ENCODE assay signal across 12 cellular contexts in genomic region chr14:39474416-39474911, GRCh38. TPM values are rescaled to one million over a fixed set of nuclear protein-coding genes. Genes with fewer than 3 reads are reported as not detected.
A peak's percentile ranks its signal among the peaks of the same experiment; 100 is the strongest.
DNase-seq lines count a peak whose midpoint lies in the region; ATAC-seq and TF ChIP-seq lines count a peak whose summit lies in the region.
"Had no signal": no experiment of that assay in that cellular context is flagged by ENCODE, and none has a peak within 500 bp of the region (broad histone marks: within the 10 kb centered on the region; RNA-seq: fewer than 3 reads in every experiment).

No MANE protein-coding gene starts in this region.

- peak; percentile 15 for DNase-seq in activated CD4-positive, alpha-beta memory T cell treated with anti-CD3 and anti-CD28 coated beads for 36 hours
- DNase-seq in activated CD4-positive, alpha-beta memory T cell treated with anti-CD3 and anti-CD28 coated beads, Interleukin-2, amount 10 ng/mL, durations not matched to agents 7 days and 5 days: no peak
- DNase-seq in neural crest cell (ENCODE audit: low read depth, low spot score) (no peak), SW 1271 (lab: John Stamatoyannopoulos, UW) (no peak), EL (no peak), trophoblast cell (no peak)
- DNase-seq: PC-9; stimulated activated CD4-positive, alpha-beta T cell treated with anti-CD3 and anti-CD28 coated beads, Interleukin-4, amount 100 ng/mL, for 24 hours had no signal

- H3K9me3 ChIP-seq in trophoblast cell (ENCODE audit: insufficient read depth, low read depth, low read length): peaks cover 2% of the 10 kb centered on the region
- H3K9me3 ChIP-seq: A549 had no signal

- H3K9ac ChIP-seq in trophoblast cell (ENCODE audit: low read length): no peak overlapping the region
- H3K9ac ChIP-seq: neural progenitor cell had no signal

- H3K18ac ChIP-seq in trophoblast cell (ENCODE audit: low read length): no peak overlapping the region

- no peak overlapping the region for H2AK5ac ChIP-seq in trophoblast cell (ENCODE audit: low read length)

- no peak overlapping the region for H3K4ac ChIP-seq in trophoblast cell (ENCODE audit: low read depth, low read length)

- intact Hi-C loops in activated CD4-positive, alpha-beta memory T cell treated with anti-CD3 and anti-CD28 coated beads for 36 hours (cut with micrococcal nuclease): no loop called here

- H2BK120ac ChIP-seq in trophoblast cell (ENCODE audit: insufficient read depth, low read length, poor library complexity): no peak overlapping the region

- no peak overlapping the region for H3K23ac ChIP-seq in trophoblast cell (ENCODE audit: low read length)

- H3K4me3 Mint-ChIP-seq in activated CD4-positive, alpha-beta memory T cell treated with anti-CD3 and anti-CD28 coated beads for 36 hours: no peak overlapping the region
- H3K4me3 Mint-ChIP-seq in activated CD4-positive, alpha-beta memory T cell treated with anti-CD3 and anti-CD28 coated beads, Interleukin-2, amount 10 ng/mL, durations not matched to agents 7 days and 5 days: no peak overlapping the region
- no peak overlapping the region for H3K4me3 Mint-ChIP-seq in neural crest cell
- H3K4me3 Mint-ChIP-seq: neural progenitor cell had no signal

- no peak overlapping the region for H4K91ac ChIP-seq in trophoblast cell (ENCODE audit: low read depth, low read length)

- no peak overlapping the region for H4K12ac ChIP-seq in trophoblast cell (ENCODE audit: low read depth, low read length)

- H4K8ac ChIP-seq in trophoblast cell (ENCODE audit: low read depth, low read length): no peak overlapping the region

- H3K36me3 Mint-ChIP-seq in activated CD4-positive, alpha-beta memory T cell treated with anti-CD3 and anti-CD28 coated beads for 36 hours: no peaks in the 10 kb centered on the region
- no peaks in the 10 kb centered on the region for H3K36me3 Mint-ChIP-seq in activated CD4-positive, alpha-beta memory T cell treated with anti-CD3 and anti-CD28 coated beads, Interleukin-2, amount 10 ng/mL, durations not matched to agents 7 days and 5 days (ENCODE audit: low read depth)
- peaks cover 10% of the 10 kb centered on the region for H3K36me3 Mint-ChIP-seq in neural crest cell (ENCODE audit: low read depth)

- ATAC-seq in GM21723 (IDR thresholded peaks at IDR 0.05; ENCODE audit: unreplicated experiment) (peak; percentile 88), HG03196 (IDR thresholded peaks at IDR 0.05; ENCODE audit: unreplicated experiment) (peak; percentile 91)
- ATAC-seq: A549 had no signal

- no peaks in the 10 kb centered on the region for H3K4me1 ChIP-seq in trophoblast cell (ENCODE audit: control insufficient read depth in 1 of 2, insufficient read depth in 2 of 2, low read length in 2 of 2)
- H3K4me1 ChIP-seq: A549, neural progenitor cell had no signal

- H3K36me3 ChIP-seq in trophoblast cell (ENCODE audit: control insufficient read depth in 1 of 2, insufficient read depth in 2 of 2, low read length in 2 of 2): no peaks in the 10 kb centered on the region
- H3K36me3 ChIP-seq: neural progenitor cell had no signal

- H3K27me3 Mint-ChIP-seq in activated CD4-positive, alpha-beta memory T cell treated with anti-CD3 and anti-CD28 coated beads for 36 hours: no peaks in the 10 kb centered on the region
- H3K27me3 Mint-ChIP-seq in activated CD4-positive, alpha-beta memory T cell treated with anti-CD3 and anti-CD28 coated beads, Interleukin-2, amount 10 ng/mL, durations not matched to agents 7 days and 5 days: no peaks in the 10 kb centered on the region
- no peaks in the 10 kb centered on the region for H3K27me3 Mint-ChIP-seq in neural crest cell (ENCODE audit: low read depth)

- H3K27me3 ChIP-seq in trophoblast cell (ENCODE audit: insufficient read depth, low read length): no peaks in the 10 kb centered on the region
- H3K27me3 ChIP-seq: neural progenitor cell had no signal

- no peak overlapping the region for H2AFZ ChIP-seq in trophoblast cell (ENCODE audit: insufficient read depth, low read length, poor library complexity)
- H2AFZ ChIP-seq: neural progenitor cell, PC-9 had no signal

- no peaks in the 10 kb centered on the region for H3K79me2 ChIP-seq in trophoblast cell (ENCODE audit: control insufficient read depth, insufficient read depth, low read length, poor library complexity)

- WGBS in trophoblast cell (ENCODE audit: extremely low coverage, insufficient coverage, insufficient read length): no CpG with 5 or more reads among the region's 1 CpG

- H3K14ac ChIP-seq in trophoblast cell (ENCODE audit: low read length): no peak overlapping the region

- no peak overlapping the region for H3K4me3 ChIP-seq in trophoblast cell (ENCODE audit: low read depth, low read length)
- H3K4me3 ChIP-seq: A549, neural progenitor cell, PC-9 had no signal

- no peak overlapping the region for H3K27ac Mint-ChIP-seq in activated CD4-positive, alpha-beta memory T cell treated with anti-CD3 and anti-CD28 coated beads for 36 hours
- H3K27ac Mint-ChIP-seq in activated CD4-positive, alpha-beta memory T cell treated with anti-CD3 and anti-CD28 coated beads, Interleukin-2, amount 10 ng/mL, durations not matched to agents 7 days and 5 days: no peak overlapping the region
- peak overlapping the region; percentile 50 for H3K27ac Mint-ChIP-seq in neural crest cell (ENCODE audit: unreplicated experiment)
- H3K27ac Mint-ChIP-seq: neural progenitor cell had no signal

- no peak for TF ChIP-seq CTCF in neural crest cell (conservative IDR thresholded peaks at IDR 0.05)

- CTCF ChIA-PET in activated CD4-positive, alpha-beta memory T cell treated with anti-CD3 and anti-CD28 coated beads for 36 hours (lab: Charles Lee): interaction anchor here (0.6 kb wide), 1 partner anchor 27 kb away, joined by 3 read pairs; no protein-coding TSS in a partner anchor
- CTCF ChIA-PET in activated CD4-positive, alpha-beta memory T cell treated with anti-CD3 and anti-CD28 coated beads, Interleukin-2, amount 10 ng/mL, durations not matched to agents 7 days and 5 days (lab: Charles Lee): no interaction called here

- no peak overlapping the region for H3K4me2 ChIP-seq in trophoblast cell (ENCODE audit: low read length)
- H3K4me2 ChIP-seq: A549, neural progenitor cell, PC-9 had no signal

- H2BK5ac ChIP-seq in trophoblast cell (ENCODE audit: low read depth, low read length, poor library complexity): no peak overlapping the region

- no peak overlapping the region for H3K27ac ChIP-seq in trophoblast cell (ENCODE audit: low read depth, low read length)
- H3K27ac ChIP-seq: A549, neural progenitor cell, PC-9 had no signal

- no peak overlapping the region for H2BK12ac ChIP-seq in trophoblast cell (ENCODE audit: low read length)

- peaks cover 2% of the 10 kb centered on the region for H3K9me3 Mint-ChIP-seq in activated CD4-positive, alpha-beta memory T cell treated with anti-CD3 and anti-CD28 coated beads for 36 hours
- no peaks in the 10 kb centered on the region for H3K9me3 Mint-ChIP-seq in activated CD4-positive, alpha-beta memory T cell treated with anti-CD3 and anti-CD28 coated beads, Interleukin-2, amount 10 ng/mL, durations not matched to agents 7 days and 5 days
- H3K9me3 Mint-ChIP-seq in neural crest cell: no peaks in the 10 kb centered on the region

- H3K4me1 Mint-ChIP-seq in activated CD4-positive, alpha-beta memory T cell treated with anti-CD3 and anti-CD28 coated beads for 36 hours (ENCODE audit: low read depth): peaks cover 5% of the 10 kb centered on the region
- no peaks in the 10 kb centered on the region for H3K4me1 Mint-ChIP-seq in activated CD4-positive, alpha-beta memory T cell treated with anti-CD3 and anti-CD28 coated beads, Interleukin-2, amount 10 ng/mL, durations not matched to agents 7 days and 5 days
- H3K4me1 Mint-ChIP-seq in neural crest cell: peaks cover 2% of the 10 kb centered on the region
- H3K4me1 Mint-ChIP-seq: neural progenitor cell had no signal

- H3K79me1 ChIP-seq in trophoblast cell (ENCODE audit: low read length): no peaks in the 10 kb centered on the region

- POLR2A ChIA-PET in activated CD4-positive, alpha-beta memory T cell treated with anti-CD3 and anti-CD28 coated beads for 36 hours (lab: Charles Lee): no interaction called here
- POLR2A ChIA-PET in activated CD4-positive, alpha-beta memory T cell treated with anti-CD3 and anti-CD28 coated beads, Interleukin-2, amount 10 ng/mL, durations not matched to agents 7 days and 5 days (lab: Charles Lee): no interaction called here

RNA-seq across cellular contexts. Expression of gene FBXO33, which starts 42.2 kb away (rescaled TPM):
- total RNA-seq in activated CD4-positive, alpha-beta memory T cell treated with anti-CD3 and anti-CD28 coated beads for 36 hours: 10 to 100 TPM; 17.4 to 18.8 TPM
- 10 to 100 TPM; 23.1 to 24.8 TPM for total RNA-seq in activated CD4-positive, alpha-beta memory T cell treated with anti-CD3 and anti-CD28 coated beads, Interleukin-2, amount 10 ng/mL, durations not matched to agents 7 days and 5 days
- 8.6 and 8.9 TPM in 2 replicates for total RNA-seq in neural crest cell
- 10.6 and 10.7 TPM in 2 replicates for polyA plus RNA-seq in trophoblast cell (2013)
